Comparison of ENCODE assay signal across 1 cellular context in the genomic region with DNA sequence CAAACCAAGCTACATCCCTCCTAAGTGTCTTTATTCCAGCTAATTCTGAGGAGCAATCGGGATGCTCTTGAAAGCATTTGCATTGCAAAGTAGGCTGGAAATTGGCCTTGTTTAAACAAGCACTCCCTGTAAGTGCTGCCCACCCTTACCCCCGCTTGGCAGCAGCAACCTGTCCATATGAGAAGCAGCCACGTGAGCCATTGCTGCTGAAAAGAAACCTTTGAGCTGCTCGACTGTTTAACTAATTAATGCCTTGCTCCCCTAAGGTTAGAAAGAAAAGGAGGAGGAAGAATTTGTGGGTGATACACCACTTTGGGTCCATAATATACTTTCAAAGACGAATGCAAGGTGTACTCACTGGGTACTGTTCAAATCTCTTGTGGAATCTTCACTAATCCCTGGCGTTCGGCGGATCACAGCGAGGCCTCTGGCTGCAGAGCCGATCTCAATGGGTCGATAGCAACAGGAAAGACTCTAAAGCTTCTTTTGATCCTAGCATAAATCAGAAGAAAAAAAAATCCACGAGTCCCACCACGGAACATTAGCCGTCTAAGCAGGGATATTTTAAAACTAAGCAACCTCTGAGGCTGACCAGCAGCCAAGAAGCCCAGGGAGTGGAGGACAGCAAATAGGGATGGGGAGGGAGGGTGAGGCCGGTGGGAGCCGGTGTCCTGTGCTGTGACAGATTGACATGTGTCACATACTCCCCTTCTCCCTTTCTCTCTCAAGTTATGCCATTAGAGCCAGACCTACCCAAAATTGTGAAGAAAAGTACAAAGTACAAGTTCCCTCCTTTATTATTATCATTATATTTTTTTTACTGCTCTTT.
TF ChIP-seq lines count a peak whose summit lies in the region.

No MANE protein-coding gene starts in this region.

TF ChIP-seq in H1, 55 proteins besides CTCF, POLR2A, EP300 and RAD21:
- TF ChIP-seq, protein P1, sequence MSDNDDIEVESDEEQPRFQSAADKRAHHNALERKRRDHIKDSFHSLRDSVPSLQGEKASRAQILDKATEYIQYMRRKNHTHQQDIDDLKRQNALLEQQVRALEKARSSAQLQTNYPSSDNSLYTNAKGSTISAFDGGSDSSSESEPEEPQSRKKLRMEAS (IDR thresholded peaks at IDR 0.05) = 0 out of 2 replicates have a peak, but pooled peaks have one; percentile 30
- no peak for TF ChIP-seq GABPA (IDR thresholded peaks at IDR 0.05; ENCODE audit: borderline replicate concordance, insufficient read depth, low read length)
